Comparison of ENCODE assay signal across 18 cellular contexts in genomic region chr5:38148021-38148625, GRCh38.
A peak's percentile ranks its signal among the peaks of the same experiment; 100 is the strongest.
DNase-seq lines count a peak whose midpoint lies in the region; ATAC-seq, FAIRE-seq and TF ChIP-seq lines count a peak whose summit lies in the region.
"Had no signal": no experiment of that assay in that cellular context is flagged by ENCODE, and none has a peak within 500 bp of the region (broad histone marks: within the 10 kb centered on the region; RNA-seq: fewer than 3 reads in every experiment).

No MANE protein-coding gene starts in this region.

- whole genome bisulfite sequencing in body of pancreas, 2 donors, result 25 to 30% methylated on average over 8 to 10 of the region's 10 CpGs

- TF ChIP-seq CTCF in body of pancreas (IDR thresholded peaks at IDR 0.05) (no peak), osteocyte (IDR thresholded peaks at IDR 0.05) (no peak)

- no peaks in the 10 kb centered on the region for H3K9me3 ChIP-seq in body of pancreas
- H3K9me3 ChIP-seq: SJSA1 had no signal

- peak; percentile 42 for ATAC-seq in body of pancreas

- no peaks in the 10 kb centered on the region for H3K4me1 ChIP-seq in body of pancreas
- H3K4me1 ChIP-seq: SJSA1 had no signal

- no peaks in the 10 kb centered on the region for H3K36me3 ChIP-seq in body of pancreas (replicated peaks in 1 of 2; ENCODE audit: insufficient read depth in 1 of 2, low read depth in 2 of 2)
- H3K36me3 ChIP-seq: SJSA1 had no signal

- no peak for TF ChIP-seq POLR2A in body of pancreas (IDR thresholded peaks at IDR 0.05)

- no peaks in the 10 kb centered on the region for H3K9me3 Mint-ChIP-seq in osteocyte (ENCODE audit: unreplicated experiment)
- H3K9me3 Mint-ChIP-seq: H9 had no signal

- no peak for DNase-seq in HTR-8/SVneo (ENCODE audit: insufficient read length, low spot score)
- DNase-seq in body of pancreas, result no peak
- peak; percentile 67 for DNase-seq in medulla oblongata (ENCODE audit: extremely low spot score)
- DNase-seq in superior temporal gyrus (ENCODE audit: extremely low spot score), result peak; percentile 69
- no peak for DNase-seq in stimulated activated CD4-positive, alpha-beta T cell treated with anti-CD3 and anti-CD28 coated beads, Interleukin-15, amount 100 ng/mL, for 24 hours
- no peak for DNase-seq in osteocyte (ENCODE audit: extremely low spot score, unreplicated experiment)
- no peak for DNase-seq in cerebellum (ENCODE audit: low spot score)
- DNase-seq in NCI-H187 treated with DMSO at 0.1 percent for 48 hours (lab: John Stamatoyannopoulos, UW), result no peak
- DNase-seq: ACHN; AML-193; CD4-positive, CD25-positive, alpha-beta regulatory T cell; DMS79; H9; NCI-H1417; NCI-H1930; OCI-M1 had no signal

- intact Hi-C loops in body of pancreas (cut with DNase I), result no loop called here

- H3K36me3 Mint-ChIP-seq in osteocyte (ENCODE audit: unreplicated experiment), result no peaks in the 10 kb centered on the region
- H3K36me3 Mint-ChIP-seq: CD4-positive, CD25-positive, alpha-beta regulatory T cell had no signal

- peak; percentile 38 for FAIRE-seq in HTR-8/SVneo (lab: Jason Lieb, UNC)
- FAIRE-seq: D721Med had no signal

- no peaks in the 10 kb centered on the region for H3K27me3 ChIP-seq in body of pancreas
- H3K27me3 ChIP-seq: SJSA1 had no signal

- H3K4me1 Mint-ChIP-seq in osteocyte (ENCODE audit: unreplicated experiment), result no peaks in the 10 kb centered on the region
- H3K4me1 Mint-ChIP-seq: CD4-positive, CD25-positive, alpha-beta regulatory T cell; H9 had no signal

- peak overlapping the region in 1 of 4 donors; percentile 46 for H3K27ac ChIP-seq in body of pancreas
- H3K27ac ChIP-seq: SJSA1 had no signal

- no peak overlapping the region for H3K4me3 ChIP-seq in body of pancreas
- H3K4me3 ChIP-seq: SJSA1 had no signal

- H3K27ac Mint-ChIP-seq in osteocyte (ENCODE audit: unreplicated experiment), result no peak overlapping the region

- H3K27me3 Mint-ChIP-seq in osteocyte (ENCODE audit: unreplicated experiment), result peaks cover 20% of the 10 kb centered on the region

- no peak overlapping the region for H3K4me3 Mint-ChIP-seq in osteocyte (ENCODE audit: unreplicated experiment)
- H3K4me3 Mint-ChIP-seq: CD4-positive, CD25-positive, alpha-beta regulatory T cell; H9 had no signal

Comparison
In these comparisons a context has a peak if more than half of its experiments do, and no peak if none do; other contexts are left out.
1. DNase-seq: peak in medulla oblongata (single experiment) and superior temporal gyrus (single experiment); none in HTR-8/SVneo (single experiment), body of pancreas (0 of 4), stimulated activated CD4-positive, alpha-beta T cell treated with anti-CD3 and anti-CD28 coated beads, Interleukin-15, amount 100 ng/mL, for 24 hours (single experiment), osteocyte (single experiment), cerebellum (single experiment) and NCI-H187 treated with DMSO at 0.1 percent for 48 hours (single experiment).